20 cellular contexts compared by ENCODE assay signal in the genomic region with DNA sequence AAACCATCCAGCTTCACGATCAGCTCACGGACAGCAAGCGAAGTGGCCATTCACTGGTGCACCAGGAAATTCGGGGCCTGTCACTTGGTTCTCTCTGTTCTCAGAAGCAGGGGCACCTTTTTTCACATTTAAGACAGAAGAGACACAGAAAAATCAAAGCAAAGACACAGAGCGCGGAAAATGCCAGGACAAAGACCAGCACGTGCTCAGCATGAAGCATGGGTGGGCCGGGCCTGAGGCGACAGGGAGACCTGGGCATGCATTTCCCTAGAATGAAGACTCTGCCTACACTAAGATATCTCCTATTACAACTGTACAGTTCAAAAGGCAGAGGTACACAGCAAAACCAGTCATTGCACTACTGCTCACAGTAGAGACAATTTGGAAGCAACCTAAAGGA.
"Had no signal": no experiment of that assay in that cellular context is flagged by ENCODE, and none has a peak within 500 bp of the region (broad histone marks: within the 10 kb centered on the region; RNA-seq: fewer than 3 reads in every experiment).

No MANE protein-coding gene starts in this region.

- H3K27ac ChIP-seq: ascending aorta, cardiac muscle cell, gastroesophageal sphincter, hepatocyte, stomach, tibial artery, upper lobe of right lung had no signal

- H3K4me1 Mint-ChIP-seq: activated CD4-positive, alpha-beta T cell treated with anti-CD3 and anti-CD28 coated beads for 36 hours; naive B cell; stimulated activated naive B cell treated with anti-CD40 and anti-IgM and Interleukin-4, amounts not matched to agents 10 μg/mL and 1 μg/mL and 100 μg/mL, for 72 hours had no signal

- ATAC-seq: activated CD4-positive, alpha-beta T cell treated with anti-CD3 and anti-CD28 coated beads for 36 hours; gastroesophageal sphincter; stimulated activated naive B cell treated with anti-CD40 and anti-IgM and Interleukin-4, amounts not matched to agents 10 μg/mL and 1 μg/mL and 100 μg/mL, for 72 hours; upper lobe of right lung had no signal

- H3K4me3 Mint-ChIP-seq: activated CD4-positive, alpha-beta T cell treated with anti-CD3 and anti-CD28 coated beads for 36 hours; activated naive CD8-positive, alpha-beta T cell treated with anti-CD3 and anti-CD28 coated beads, Interleukin-2, amount 10 ng/mL, durations not matched to agents 7 days and 5 days; brain; mesothelial cell of epicardium; naive B cell; stimulated activated naive B cell treated with anti-CD40 and anti-IgM and Interleukin-4, amounts not matched to agents 10 μg/mL and 1 μg/mL and 100 μg/mL, for 72 hours; T-helper 2 cell treated with Interferon-gamma antibody and Interleukin-4, amounts not matched to agents 5 μg/mL and 100 μg/mL, for 36 hours had no signal

- H3K4me1 ChIP-seq: ascending aorta, gastroesophageal sphincter, stomach, tibial artery, upper lobe of right lung had no signal

- H3K27me3 Mint-ChIP-seq: activated CD4-positive, alpha-beta T cell treated with anti-CD3 and anti-CD28 coated beads for 36 hours had no signal

- H3K9me3 ChIP-seq: upper lobe of right lung had no signal

- H3K36me3 Mint-ChIP-seq: brain had no signal

- H3K36me3 ChIP-seq: ascending aorta, cardiac muscle cell, gastroesophageal sphincter, stomach, tibial artery, upper lobe of right lung had no signal

- H3K27ac Mint-ChIP-seq: activated CD4-positive, alpha-beta T cell treated with anti-CD3 and anti-CD28 coated beads for 36 hours; activated naive CD8-positive, alpha-beta T cell treated with anti-CD3 and anti-CD28 coated beads, Interleukin-2, amount 10 ng/mL, durations not matched to agents 7 days and 5 days; brain; mesothelial cell of epicardium; naive B cell; progenitor cell of endocrine pancreas; stimulated activated naive B cell treated with anti-CD40 and anti-IgM and Interleukin-4, amounts not matched to agents 10 μg/mL and 1 μg/mL and 100 μg/mL, for 72 hours; T-helper 2 cell treated with Interferon-gamma antibody and Interleukin-4, amounts not matched to agents 5 μg/mL and 100 μg/mL, for 36 hours had no signal

- H3K27me3 ChIP-seq: ascending aorta, cardiac muscle cell, gastroesophageal sphincter, hepatocyte, stomach, tibial artery, upper lobe of right lung had no signal

- H3K4me3 ChIP-seq: ascending aorta, cardiac muscle cell, gastroesophageal sphincter, hepatocyte, smooth muscle cell, stomach, tibial artery, upper lobe of right lung had no signal

- DNase-seq: activated CD4-positive, alpha-beta T cell treated with anti-CD3 and anti-CD28 coated beads for 36 hours; activated CD4-positive, CD25-positive, alpha-beta regulatory T cell; activated effector memory CD4-positive, alpha-beta T cell treated with Interleukin-2 at 50 U/mL for 16 hours; activated naive CD8-positive, alpha-beta T cell treated with anti-CD3 and anti-CD28 coated beads, Interleukin-2, amount 10 ng/mL, durations not matched to agents 7 days and 5 days; naive B cell; stimulated activated CD4-positive, alpha-beta T cell treated with anti-CD3 and anti-CD28 coated beads, Interleukin-1b, Interleukin-23, amount 100 ng/mL, for 48 hours; stimulated activated CD4-positive, alpha-beta T cell treated with anti-CD3 and anti-CD28 coated beads, Interleukin-4, amount 100 ng/mL, for 4 hours; stimulated activated naive B cell treated with anti-CD40 and anti-IgM and Interleukin-4, amounts not matched to agents 10 μg/mL and 1 μg/mL and 100 μg/mL, for 72 hours; stomach; upper lobe of right lung had no signal
